Comparison of ENCODE assay signal across 8 cellular contexts in genomic region chr2:167294775-167295140, GRCh38. TPM values are rescaled to one million over a fixed set of nuclear protein-coding genes. Genes with fewer than 3 reads are reported as not detected.
DNase-seq lines count a peak whose midpoint lies in the region; ATAC-seq and TF ChIP-seq lines count a peak whose summit lies in the region.

No MANE protein-coding gene starts in this region.

- H3K4me1 ChIP-seq in CD4-positive, CD25-positive, alpha-beta regulatory T cell (ENCODE audit: control insufficient read depth, insufficient read depth, low read length, poor library complexity, severe bottlenecking): peaks cover 11% of the 10 kb centered on the region
- no peaks in the 10 kb centered on the region for H3K4me1 ChIP-seq in MM.1S (ENCODE audit: low read length)
- no peaks in the 10 kb centered on the region for H3K4me1 ChIP-seq in endocrine pancreas (ENCODE audit: control insufficient read depth, insufficient read depth, low read length)
- peaks cover 12% of the 10 kb centered on the region for H3K4me1 ChIP-seq in neuron (ENCODE audit: insufficient read depth, low read length)
- no peaks in the 10 kb centered on the region for H3K4me1 ChIP-seq in OCI-LY7 (ENCODE audit: insufficient read depth, low read length, poor library complexity, severe bottlenecking)

- no peak for ATAC-seq in CD4-positive, CD25-positive, alpha-beta regulatory T cell (ENCODE audit: low read depth in 2 of 2)
- ATAC-seq in GM18519 (IDR thresholded peaks at IDR 0.05; ENCODE audit: low FRiP score, unreplicated experiment): no peak

- H2AFZ ChIP-seq in MM.1S (ENCODE audit: low read length) (no peak overlapping the region), neuron (ENCODE audit: low read depth, low read length) (peak overlapping the region; percentile 98), OCI-LY7 (ENCODE audit: low read length) (no peak overlapping the region)

- H3K4me3 Mint-ChIP-seq in CD4-positive, CD25-positive, alpha-beta regulatory T cell: peak overlapping the region; percentile 32 to 84 (median 48)

- peaks cover 50% of the 10 kb centered on the region for H3K27me3 Mint-ChIP-seq in CD4-positive, CD25-positive, alpha-beta regulatory T cell

- no TSS peak for BruUV-seq in OCI-LY7 (replicated peaks; lab: Mats Ljungman, UMichigan)

- peaks cover 0 to 8% (median 0%) of the 10 kb centered on the region in 7 donors for H3K9me3 Mint-ChIP-seq in CD4-positive, CD25-positive, alpha-beta regulatory T cell

- H3K79me2 ChIP-seq in MM.1S (ENCODE audit: low read length) (no peaks in the 10 kb centered on the region), OCI-LY7 (ENCODE audit: insufficient read depth, low read depth, low read length) (no peaks in the 10 kb centered on the region)

- H3K36me3 ChIP-seq in CD4-positive, CD25-positive, alpha-beta regulatory T cell (ENCODE audit: control insufficient read depth, insufficient read depth, low read length): no peaks in the 10 kb centered on the region
- H3K36me3 ChIP-seq in MM.1S (replicated peaks; ENCODE audit: insufficient read depth, low read length): no peaks in the 10 kb centered on the region
- no peaks in the 10 kb centered on the region for H3K36me3 ChIP-seq in endocrine pancreas (ENCODE audit: control insufficient read depth, insufficient read depth, low read length)
- H3K36me3 ChIP-seq in neuron (ENCODE audit: insufficient read depth, low read length): no peaks in the 10 kb centered on the region
- H3K36me3 ChIP-seq in OCI-LY7 (ENCODE audit: insufficient read depth, low read length): no peaks in the 10 kb centered on the region

- H3K9ac ChIP-seq in MM.1S (ENCODE audit: low read length) (no peak overlapping the region), endocrine pancreas (ENCODE audit: control insufficient read depth, insufficient read depth, low read length) (no peak overlapping the region)

- POLR2A ChIA-PET in OCI-LY7 (lab: Charles Lee): interaction anchor here (0.6 to 1.0 kb wide), 2 partner anchors 11 to 1989 kb away, joined by 3 read pairs; no protein-coding TSS in a partner anchor

- CTCF ChIA-PET in OCI-LY7 (lab: Charles Lee; ENCODE audit: unreplicated experiment): no interaction called here

- peak overlapping the region; percentile 15 for H3K4me3 ChIP-seq in CD4-positive, CD25-positive, alpha-beta regulatory T cell (ENCODE audit: low read depth, low read length)
- peak overlapping the region; percentile 41 for H3K4me3 ChIP-seq in MM.1S (ENCODE audit: low read length)
- H3K4me3 ChIP-seq in endocrine pancreas (ENCODE audit: control insufficient read depth, insufficient read depth, low read length): peak overlapping the region; percentile 44
- peak overlapping the region; percentile 65 for H3K4me3 ChIP-seq in neuron (ENCODE audit: low read length)
- no peak overlapping the region for H3K4me3 ChIP-seq in OCI-LY7 (ENCODE audit: low read depth, low read length, poor library complexity, severe bottlenecking)

- peaks cover 18% of the 10 kb centered on the region for H3K27me3 ChIP-seq in CD4-positive, CD25-positive, alpha-beta regulatory T cell (ENCODE audit: control insufficient read depth, insufficient read depth, low read length)
- H3K27me3 ChIP-seq in MM.1S (replicated peaks; ENCODE audit: insufficient read depth, low read length) (no peaks in the 10 kb centered on the region), endocrine pancreas (ENCODE audit: control insufficient read depth, insufficient read depth, low read length) (peaks cover 7% of the 10 kb centered on the region), neuron (ENCODE audit: insufficient read depth, low read length) (no peaks in the 10 kb centered on the region)

- TF ChIP-seq CTCF in MM.1S (IDR thresholded peaks at IDR 0.05; ENCODE audit: low read length) (no peak), OCI-LY7 (conservative IDR thresholded peaks at IDR 0.05; ENCODE audit: low read length) (no peak)

- H3K27ac ChIP-seq in CD4-positive, CD25-positive, alpha-beta regulatory T cell (ENCODE audit: insufficient read depth, low read length, poor library complexity, severe bottlenecking): no peak overlapping the region
- H3K27ac ChIP-seq in MM.1S (ENCODE audit: low read length) (no peak overlapping the region), OCI-LY7 (ENCODE audit: low read depth, low read length, poor library complexity, severe bottlenecking) (no peak overlapping the region)

- DNase-seq in CD4-positive, CD25-positive, alpha-beta regulatory T cell: peak in 1 of 3 donors; percentile 1
- DNase-seq in MM.1S: peak; percentile 41
- DNase-seq in NCI-H748 treated with DMSO at 0.1 percent for 48 hours (lab: John Stamatoyannopoulos, UW): no peak
- DNase-seq in NCI-H128 (lab: John Stamatoyannopoulos, UW; ENCODE audit: unreplicated experiment): no peak
- DNase-seq in OCI-LY7 (ENCODE audit: low spot score): no peak

- H3K9me3 ChIP-seq in CD4-positive, CD25-positive, alpha-beta regulatory T cell (ENCODE audit: control insufficient read depth in 2 of 2, low read length in 2 of 2): no peaks in the 10 kb centered on the region
- no peaks in the 10 kb centered on the region for H3K9me3 ChIP-seq in MM.1S (replicated peaks; ENCODE audit: insufficient read depth, low read length)
- no peaks in the 10 kb centered on the region for H3K9me3 ChIP-seq in endocrine pancreas (ENCODE audit: control insufficient read depth, low read length)
- H3K9me3 ChIP-seq in neuron (ENCODE audit: low read length): no peaks in the 10 kb centered on the region
- no peaks in the 10 kb centered on the region for H3K9me3 ChIP-seq in OCI-LY7 (ENCODE audit: low read length)

- intact Hi-C loops in OCI-LY7 (cut with micrococcal nuclease; ENCODE audit: unreplicated experiment): no loop called here

- no peaks in the 10 kb centered on the region for H3F3A ChIP-seq in MM.1S (ENCODE audit: insufficient read depth, low read length)

- H3K9me2 ChIP-seq in MM.1S (replicated peaks; ENCODE audit: insufficient read depth, low read length) (no peaks in the 10 kb centered on the region), OCI-LY7 (ENCODE audit: insufficient read depth, low read length) (no peaks in the 10 kb centered on the region)

- no peaks in the 10 kb centered on the region for H3K36me3 Mint-ChIP-seq in CD4-positive, CD25-positive, alpha-beta regulatory T cell

- H3K4me2 ChIP-seq in MM.1S (ENCODE audit: low read depth, low read length) (peak overlapping the region; percentile 99; the same call in 1 of the 2 replicates), OCI-LY7 (ENCODE audit: low read length) (no peak overlapping the region)

- H4K20me1 ChIP-seq in MM.1S (ENCODE audit: insufficient read depth, low read length) (no peaks in the 10 kb centered on the region), OCI-LY7 (ENCODE audit: insufficient read depth, low read length) (no peaks in the 10 kb centered on the region)

- H3K27ac Mint-ChIP-seq in CD4-positive, CD25-positive, alpha-beta regulatory T cell: no peak overlapping the region

- peaks cover 5 to 21% (median 13%) of the 10 kb centered on the region in 4 donors for H3K4me1 Mint-ChIP-seq in CD4-positive, CD25-positive, alpha-beta regulatory T cell

RNA-seq across cellular contexts. Expression of gene B3GALT1, which starts 2.0 kb away (rescaled TPM):
- total RNA-seq in CD4-positive, CD25-positive, alpha-beta regulatory T cell: not detected
- polyA plus RNA-seq in CD4-positive, CD25-positive, alpha-beta regulatory T cell: not detected
- total RNA-seq in OCI-LY7 (2014; rRNA removed; shearing (Covaris generic)): not detected in 2 replicates
- total RNA-seq in OCI-LY7 (2022): not detected in 2 replicates
